Comparison of ENCODE assay signal across 8 cellular contexts in the genomic region with DNA sequence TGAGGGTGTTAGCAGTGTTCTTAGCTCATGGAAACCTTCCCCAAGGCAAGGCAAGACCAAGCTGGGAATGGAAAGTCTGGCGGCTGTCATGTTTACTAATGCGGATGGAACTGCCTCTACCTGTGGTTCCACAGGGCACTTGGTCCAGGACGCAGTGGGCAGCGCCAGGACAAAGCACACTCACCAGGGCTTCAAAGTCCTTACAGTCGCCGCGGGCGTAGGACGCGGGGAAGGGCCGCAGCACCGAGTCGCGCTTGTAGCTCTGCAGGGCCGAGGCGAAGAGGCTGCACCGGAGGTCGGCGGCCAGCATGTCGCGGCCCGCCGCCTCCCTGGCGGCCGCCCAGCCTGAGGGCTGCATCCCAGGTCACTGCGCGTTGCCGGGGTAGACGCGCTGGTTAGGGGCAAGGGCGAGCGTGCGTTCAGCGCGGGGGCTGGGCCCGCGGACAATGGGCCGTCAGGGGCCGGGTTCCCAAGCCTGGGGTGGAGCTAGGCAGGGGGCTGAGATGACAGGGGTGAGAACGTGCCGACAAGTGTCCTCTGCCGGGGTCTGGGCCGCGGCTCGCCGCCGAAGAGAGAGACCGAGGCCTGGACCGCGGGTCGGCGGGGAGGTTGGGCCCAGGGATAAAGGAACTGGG. TPM values are rescaled to one million over a fixed set of nuclear protein-coding genes. Genes with fewer than 3 reads are reported as not detected.
A peak's percentile ranks its signal among the peaks of the same experiment; 100 is the strongest.
DNase-seq lines count a peak whose midpoint lies in the region; ATAC-seq and TF ChIP-seq lines count a peak whose summit lies in the region.

No MANE protein-coding gene starts in this region.

- peak overlapping the region; percentile 84 for H2AFZ ChIP-seq in DND-41 (ENCODE audit: low read depth, low read length)

- H3K79me2 ChIP-seq in DND-41 (ENCODE audit: insufficient read depth, low read length), result peaks cover 40% of the 10 kb centered on the region

- DNase-seq in DND-41 (peak; percentile 22), esophagus squamous epithelium (lab: John Stamatoyannopoulos, UW) (no peak), NCI-H1694 treated with DMSO at 0.1 percent for 48 hours (lab: John Stamatoyannopoulos, UW) (no peak), 8988T (no peak)
- peak; percentile 44 for DNase-seq in T-helper 2 cell treated with Interferon-gamma antibody and Interleukin-4, amounts not matched to agents 5 μg/mL and 100 μg/mL, for 36 hours (ENCODE audit: low spot score)
- DNase-seq in naive thymus-derived CD4-positive, alpha-beta T cell, result peak in 3 of 9 donors; percentile 18 to 52 (median 28)

- peak overlapping the region; percentile 88 for H3K4me3 Mint-ChIP-seq in T-helper 2 cell treated with Interferon-gamma antibody and Interleukin-4, amounts not matched to agents 5 μg/mL and 100 μg/mL, for 36 hours
- H3K4me3 Mint-ChIP-seq in naive thymus-derived CD4-positive, alpha-beta T cell, result peak overlapping the region; percentile 70 to 92 (median 90)

- intact Hi-C loops in esophagus squamous epithelium (cut with DNase I), result no loop called here
- intact Hi-C loops in naive thymus-derived CD4-positive, alpha-beta T cell (cut with micrococcal nuclease), result loop anchor here (1.0 to 5.0 kb wide), 9 partner anchors 11 to 1194 kb away; partner anchors contain the start of genes CLPX (in 2 of the 2), RNU5B-1 (in 2 of the 2), CIAO2A (in 1 of the 2) and INTS14 (in 1 of the 2)

- H4K20me1 ChIP-seq in DND-41 (ENCODE audit: insufficient read depth, low read length), result 0 out of 2 replicates have a peak, but pooled peaks cover under 1% of the 10 kb centered on the region

- ATAC-seq in DND-41 (ENCODE audit: insufficient read depth, low read depth) (peak; percentile 20), GM19372 (IDR thresholded peaks at IDR 0.05; ENCODE audit: low read depth, unreplicated experiment) (peak; percentile 33), HG03378 (IDR thresholded peaks at IDR 0.05; ENCODE audit: unreplicated experiment) (peak; percentile 24)
- ATAC-seq in naive thymus-derived CD4-positive, alpha-beta T cell, result peak; percentile 20

- no peak for TF ChIP-seq POLR2A in esophagus squamous epithelium (IDR thresholded peaks at IDR 0.05)

- H3K4me3 ChIP-seq in DND-41 (ENCODE audit: low read depth in 1 of 2, low read length in 2 of 2) (peak overlapping the region; percentile 61 to 73; a peak in 3 of 4 replicates), esophagus squamous epithelium (peak overlapping the region; percentile 73 to 88 (median 79))
- H3K4me3 ChIP-seq in naive thymus-derived CD4-positive, alpha-beta T cell (ENCODE audit: low read length), result peak overlapping the region; percentile 68

- H3K4me1 ChIP-seq in DND-41 (ENCODE audit: insufficient read depth, low read length), result peaks cover 40% of the 10 kb centered on the region
- peaks cover 12 to 31% (median 15%) of the 10 kb centered on the region in 3 donors for H3K4me1 ChIP-seq in esophagus squamous epithelium
- H3K4me1 ChIP-seq in naive thymus-derived CD4-positive, alpha-beta T cell (ENCODE audit: control insufficient read depth in 2 of 2, insufficient read depth in 2 of 2, low read length in 2 of 2), result peaks cover 15 to 18% of the 10 kb centered on the region in 2 donors

- peak overlapping the region; percentile 79 for H3K27ac ChIP-seq in DND-41 (ENCODE audit: low read length)
- peak overlapping the region; percentile 88 to 92 (median 90) for H3K27ac ChIP-seq in esophagus squamous epithelium
- H3K27ac ChIP-seq in naive thymus-derived CD4-positive, alpha-beta T cell (ENCODE audit: low read depth, low read length), result peak overlapping the region; percentile 87

- H3K4me1 Mint-ChIP-seq in T-helper 2 cell treated with Interferon-gamma antibody and Interleukin-4, amounts not matched to agents 5 μg/mL and 100 μg/mL, for 36 hours (ENCODE audit: low read depth), result peaks cover 21% of the 10 kb centered on the region
- H3K4me1 Mint-ChIP-seq in naive thymus-derived CD4-positive, alpha-beta T cell, result peaks cover 30 to 65% (median 41%) of the 10 kb centered on the region in 7 donors

- H3K27me3 Mint-ChIP-seq in T-helper 2 cell treated with Interferon-gamma antibody and Interleukin-4, amounts not matched to agents 5 μg/mL and 100 μg/mL, for 36 hours (ENCODE audit: low read depth), result no peaks in the 10 kb centered on the region
- H3K27me3 Mint-ChIP-seq in naive thymus-derived CD4-positive, alpha-beta T cell, result no peaks in the 10 kb centered on the region

- no peak for TF ChIP-seq CTCF in DND-41 (IDR thresholded peaks at IDR 0.05; ENCODE audit: borderline replicate concordance, extremely low read depth, low read length, poor library complexity, severe bottlenecking)
- TF ChIP-seq CTCF in esophagus squamous epithelium (IDR thresholded peaks at IDR 0.05), result no peak

- H3K27ac Mint-ChIP-seq in T-helper 2 cell treated with Interferon-gamma antibody and Interleukin-4, amounts not matched to agents 5 μg/mL and 100 μg/mL, for 36 hours, result peak overlapping the region; percentile 83
- peak overlapping the region; percentile 76 to 94 (median 87) for H3K27ac Mint-ChIP-seq in naive thymus-derived CD4-positive, alpha-beta T cell

- H3K9me3 Mint-ChIP-seq in T-helper 2 cell treated with Interferon-gamma antibody and Interleukin-4, amounts not matched to agents 5 μg/mL and 100 μg/mL, for 36 hours, result no peaks in the 10 kb centered on the region
- H3K9me3 Mint-ChIP-seq in naive thymus-derived CD4-positive, alpha-beta T cell, result peaks cover 0 to 2% (median 0%) of the 10 kb centered on the region in 11 donors

- CTCF ChIA-PET in naive thymus-derived CD4-positive, alpha-beta T cell (lab: Charles Lee), result interaction anchor here (0.5 to 2.9 kb wide), 4 partner anchors 11 to 1821 kb away, joined by 5 to 9 read pairs (median 7); no protein-coding TSS in a partner anchor

- peak overlapping the region; percentile 83 for H3K9ac ChIP-seq in DND-41 (ENCODE audit: low read depth, low read length)

- WGBS in esophagus squamous epithelium, 2 donors, result 0% methylated on average over 1 of the region's 52 CpGs

- H3K9me3 ChIP-seq in DND-41 (ENCODE audit: insufficient read depth, low read length, severe bottlenecking) (no peaks in the 10 kb centered on the region), esophagus squamous epithelium (no peaks in the 10 kb centered on the region)
- no peaks in the 10 kb centered on the region for H3K9me3 ChIP-seq in naive thymus-derived CD4-positive, alpha-beta T cell (ENCODE audit: control insufficient read depth in 2 of 3, low read length in 3 of 3)

- peaks cover 4% of the 10 kb centered on the region for H3K36me3 Mint-ChIP-seq in T-helper 2 cell treated with Interferon-gamma antibody and Interleukin-4, amounts not matched to agents 5 μg/mL and 100 μg/mL, for 36 hours (ENCODE audit: low read depth)
- peaks cover 0 to 12% (median 9%) of the 10 kb centered on the region in 5 donors for H3K36me3 Mint-ChIP-seq in naive thymus-derived CD4-positive, alpha-beta T cell

- H3K36me3 ChIP-seq in DND-41 (ENCODE audit: insufficient read depth, low read length) (peaks cover 3% of the 10 kb centered on the region; the same call in 1 of the 2 replicates), esophagus squamous epithelium (no peaks in the 10 kb centered on the region)
- H3K36me3 ChIP-seq in naive thymus-derived CD4-positive, alpha-beta T cell (ENCODE audit: control insufficient read depth in 2 of 3, insufficient read depth in 3 of 3, low read length in 3 of 3), result peaks cover 0 to 5% (median 0%) of the 10 kb centered on the region in 3 experiments

- no peaks in the 10 kb centered on the region for H3K27me3 ChIP-seq in DND-41 (ENCODE audit: insufficient read depth, low read length, poor library complexity)
- no peaks in the 10 kb centered on the region for H3K27me3 ChIP-seq in esophagus squamous epithelium
- H3K27me3 ChIP-seq in naive thymus-derived CD4-positive, alpha-beta T cell (ENCODE audit: control insufficient read depth in 2 of 2, insufficient read depth in 2 of 2, low read length in 2 of 2), result no peaks in the 10 kb centered on the region

- POLR2A ChIA-PET in naive thymus-derived CD4-positive, alpha-beta T cell (lab: Charles Lee), result interaction anchor here (0.6 to 3.7 kb wide), 17 partner anchors 9 to 1070 kb away, joined by 3 to 52 read pairs (median 6); partner anchors contain the start of genes CLPX, PDCD7, RAB11A and RNU5A-1

- peak overlapping the region; percentile 90 for H3K4me2 ChIP-seq in DND-41 (ENCODE audit: insufficient read depth, low read length)

RNA-seq across cellular contexts. Expression of gene PARP16, which starts 0.5 kb away (rescaled TPM):
- total RNA-seq in esophagus squamous epithelium, result 1 to 10 TPM; 5.7 to 8.6 (median 6.3) TPM
- 10 to 100 TPM; 10.9 to 21.5 (median 15.7) TPM for total RNA-seq in naive thymus-derived CD4-positive, alpha-beta T cell
- 10 to 100 TPM; 28.1 to 45.7 TPM for polyA plus RNA-seq in naive thymus-derived CD4-positive, alpha-beta T cell

RNA-seq across cellular contexts. Expression of gene RNU5A-1, which starts 9.7 kb away (rescaled TPM):
- total RNA-seq in esophagus squamous epithelium, result not detected
- total RNA-seq in naive thymus-derived CD4-positive, alpha-beta T cell, result not detected
- polyA plus RNA-seq in naive thymus-derived CD4-positive, alpha-beta T cell, result not detected

RNA-seq across cellular contexts. Expression of gene RNU5B-1, which starts 18.3 kb away (rescaled TPM):
- not detected for total RNA-seq in esophagus squamous epithelium
- total RNA-seq in naive thymus-derived CD4-positive, alpha-beta T cell, result 10 to 100 TPM in 1 of 5 experiments, not detected in 4; 18.9 TPM
- not detected for polyA plus RNA-seq in naive thymus-derived CD4-positive, alpha-beta T cell

Comparison
In these comparisons a context has a peak if more than half of its experiments do, and no peak if none do; other contexts are left out.
1. DNase-seq: peak in DND-41 (single experiment) and T-helper 2 cell treated with Interferon-gamma antibody and Interleukin-4, amounts not matched to agents 5 μg/mL and 100 μg/mL, for 36 hours (single experiment); none in esophagus squamous epithelium (single experiment), NCI-H1694 treated with DMSO at 0.1 percent for 48 hours (single experiment) and 8988T (single experiment).
2. Peak in every context shown above with its lines, with median percentiles within 50 percentile points of each other: ATAC-seq, H3K27ac ChIP-seq and H3K4me3 ChIP-seq.